Comparison of ENCODE assay signal across 13 cellular contexts in genomic region chr9:16704096-16704488, GRCh38.
DNase-seq lines count a peak whose midpoint lies in the region; ATAC-seq and TF ChIP-seq lines count a peak whose summit lies in the region.
"Had no signal": no experiment of that assay in that cellular context is flagged by ENCODE, and none has a peak within 500 bp of the region (broad histone marks: within the 10 kb centered on the region; RNA-seq: fewer than 3 reads in every experiment).

No MANE protein-coding gene starts in this region.

- H3K27me3 ChIP-seq in adipocyte (replicated peaks; ENCODE audit: control insufficient read depth, insufficient read depth, low read length) (no peaks in the 10 kb centered on the region), kidney epithelial cell (ENCODE audit: control insufficient read depth, insufficient read depth, low read length) (no peaks in the 10 kb centered on the region), subcutaneous abdominal adipose tissue (ENCODE audit: control insufficient read depth in 5 of 5, insufficient read depth in 4 of 5, low read length in 5 of 5) (no peaks in the 10 kb centered on the region)
- no peaks in the 10 kb centered on the region for H3K27me3 ChIP-seq in CD4-positive, alpha-beta T cell (ENCODE audit: control insufficient read depth, insufficient read depth, low read length)
- H3K27me3 ChIP-seq: upper lobe of left lung had no signal

- no peak for DNase-seq in HFFc6
- no peak for DNase-seq in adipocyte (ENCODE audit: low read depth)
- DNase-seq in kidney epithelial cell (ENCODE audit: low read depth): no peak
- DNase-seq in CD4-positive, alpha-beta T cell: no peak
- no peak for DNase-seq in Calu3
- DNase-seq: activated CD4-positive, alpha-beta memory T cell treated with anti-CD3 and anti-CD28 coated beads for 36 hours; activated naive CD4-positive, alpha-beta T cell treated with anti-CD3 and anti-CD28 coated beads, Interleukin-2, amount 10 ng/mL, durations not matched to agents 7 days and 5 days; NCI-H524 treated with DMSO at 0.1 percent for 48 hours; occipital lobe had no signal

- H3K4me3 ChIP-seq in adipocyte (ENCODE audit: low read length) (peak overlapping the region; percentile 81), kidney epithelial cell (ENCODE audit: low read depth, low read length) (peak overlapping the region; percentile 25), subcutaneous abdominal adipose tissue (ENCODE audit: low read depth in 1 of 5, low read length in 5 of 5) (peak overlapping the region in 1 of 5 donors; percentile 77)
- H3K4me3 ChIP-seq: upper lobe of left lung had no signal

- no TSS peak for BruUV-seq in Calu3 (replicated peaks; lab: Mats Ljungman, UMichigan)

- ATAC-seq in CD4-positive, alpha-beta T cell (ENCODE audit: poor library complexity): no peak
- no peak for ATAC-seq in GM19455 (IDR thresholded peaks at IDR 0.05; ENCODE audit: unreplicated experiment)
- no peak for ATAC-seq in GM21528 (IDR thresholded peaks at IDR 0.05; ENCODE audit: low FRiP score, unreplicated experiment)

- H3K36me3 Mint-ChIP-seq in HFFc6 (ENCODE audit: low read depth) (peaks cover 12% of the 10 kb centered on the region; the same call in 1 of the 2 replicates), Calu3 (ENCODE audit: insufficient read depth, unreplicated experiment) (no peaks in the 10 kb centered on the region)
- H3K36me3 Mint-ChIP-seq in CD4-positive, alpha-beta T cell (ENCODE audit: low read depth): no peaks in the 10 kb centered on the region
- H3K36me3 Mint-ChIP-seq: activated CD4-positive, alpha-beta memory T cell treated with anti-CD3 and anti-CD28 coated beads for 36 hours; activated naive CD4-positive, alpha-beta T cell treated with anti-CD3 and anti-CD28 coated beads, Interleukin-2, amount 10 ng/mL, durations not matched to agents 7 days and 5 days had no signal

- H3K9me3 Mint-ChIP-seq in HFFc6 (no peaks in the 10 kb centered on the region), Calu3 (ENCODE audit: low read depth, unreplicated experiment) (no peaks in the 10 kb centered on the region)
- peaks cover 4% of the 10 kb centered on the region for H3K9me3 Mint-ChIP-seq in CD4-positive, alpha-beta T cell

- H3K27me3 Mint-ChIP-seq in HFFc6 (ENCODE audit: insufficient read depth) (no peaks in the 10 kb centered on the region), Calu3 (ENCODE audit: unreplicated experiment) (no peaks in the 10 kb centered on the region)
- no peaks in the 10 kb centered on the region for H3K27me3 Mint-ChIP-seq in CD4-positive, alpha-beta T cell
- H3K27me3 Mint-ChIP-seq: activated CD4-positive, alpha-beta memory T cell treated with anti-CD3 and anti-CD28 coated beads for 36 hours; activated naive CD4-positive, alpha-beta T cell treated with anti-CD3 and anti-CD28 coated beads, Interleukin-2, amount 10 ng/mL, durations not matched to agents 7 days and 5 days had no signal

- H3K4me3 Mint-ChIP-seq in HFFc6 (peak overlapping the region; percentile 83), Calu3 (ENCODE audit: low read depth, unreplicated experiment) (no peak overlapping the region)
- H3K4me3 Mint-ChIP-seq in CD4-positive, alpha-beta T cell: no peak overlapping the region
- H3K4me3 Mint-ChIP-seq: activated CD4-positive, alpha-beta memory T cell treated with anti-CD3 and anti-CD28 coated beads for 36 hours; activated naive CD4-positive, alpha-beta T cell treated with anti-CD3 and anti-CD28 coated beads, Interleukin-2, amount 10 ng/mL, durations not matched to agents 7 days and 5 days had no signal

- peak overlapping the region; percentile 93 for H3K9ac ChIP-seq in adipocyte (ENCODE audit: low read length)
- peak overlapping the region in 2 of 5 donors; percentile 41 to 69 for H3K9ac ChIP-seq in subcutaneous abdominal adipose tissue (ENCODE audit: low read length in 5 of 5)

- H3K27ac ChIP-seq in subcutaneous abdominal adipose tissue (ENCODE audit: low read depth, low read length): peak overlapping the region; percentile 84
- H3K27ac ChIP-seq in CD4-positive, alpha-beta T cell (ENCODE audit: low read depth, low read length): no peak overlapping the region

- CTCF ChIA-PET in CD4-positive, alpha-beta T cell (lab: Charles Lee): no interaction called here
- CTCF ChIA-PET in Calu3 (lab: Charles Lee): no interaction called here

- peaks cover 74% of the 10 kb centered on the region for H3K4me1 Mint-ChIP-seq in HFFc6 (ENCODE audit: low read depth)
- H3K4me1 Mint-ChIP-seq in CD4-positive, alpha-beta T cell (ENCODE audit: low read depth): no peaks in the 10 kb centered on the region
- peaks cover 16% of the 10 kb centered on the region for H3K4me1 Mint-ChIP-seq in Calu3 (ENCODE audit: low read depth, unreplicated experiment)
- H3K4me1 Mint-ChIP-seq: activated naive CD4-positive, alpha-beta T cell treated with anti-CD3 and anti-CD28 coated beads, Interleukin-2, amount 10 ng/mL, durations not matched to agents 7 days and 5 days had no signal

- intact Hi-C loops in CD4-positive, alpha-beta T cell (cut with DNase I, micrococcal nuclease): no loop called here
- intact Hi-C loops in Calu3 (cut with micrococcal nuclease; ENCODE audit: unreplicated experiment): no loop called here

- POLR2A ChIA-PET in CD4-positive, alpha-beta T cell (lab: Charles Lee): no interaction called here

- TF ChIP-seq CTCF in HFFc6 (IDR thresholded peaks at IDR 0.05): no peak
- TF ChIP-seq CTCF in kidney epithelial cell (IDR thresholded peaks at IDR 0.05; ENCODE audit: insufficient read depth, low read length, poor library complexity, severe bottlenecking): no peak
- no peak for TF ChIP-seq CTCF in CD4-positive, alpha-beta T cell (IDR thresholded peaks at IDR 0.05)
- no peak for TF ChIP-seq CTCF in Calu3 (IDR thresholded peaks at IDR 0.05; ENCODE audit: unreplicated experiment)

- no peaks in the 10 kb centered on the region for H3K9me3 ChIP-seq in adipocyte (ENCODE audit: control insufficient read depth, low read length)
- no peaks in the 10 kb centered on the region for H3K9me3 ChIP-seq in subcutaneous abdominal adipose tissue (ENCODE audit: control insufficient read depth in 5 of 5, low read length in 5 of 5)
- H3K9me3 ChIP-seq in CD4-positive, alpha-beta T cell (ENCODE audit: control insufficient read depth, low read length): peaks cover 3% of the 10 kb centered on the region
- H3K9me3 ChIP-seq: upper lobe of left lung had no signal

- H3K36me3 ChIP-seq in adipocyte (ENCODE audit: control insufficient read depth, insufficient read depth, low read length, severe bottlenecking) (no peaks in the 10 kb centered on the region), kidney epithelial cell (ENCODE audit: control insufficient read depth, insufficient read depth, low read length) (no peaks in the 10 kb centered on the region), subcutaneous abdominal adipose tissue (ENCODE audit: control insufficient read depth in 5 of 5, insufficient read depth in 5 of 5, low read length in 5 of 5) (no peaks in the 10 kb centered on the region)
- H3K36me3 ChIP-seq: upper lobe of left lung had no signal

- H3K4me1 ChIP-seq in adipocyte (ENCODE audit: control insufficient read depth, insufficient read depth, low read length) (peaks cover 55% of the 10 kb centered on the region), subcutaneous abdominal adipose tissue (ENCODE audit: control insufficient read depth in 5 of 5, insufficient read depth in 5 of 5, low read length in 5 of 5) (peaks cover 5 to 30% (median 18%) of the 10 kb centered on the region in 5 donors)

- H3K27ac Mint-ChIP-seq in HFFc6 (peak overlapping the region; percentile 98), Calu3 (ENCODE audit: unreplicated experiment) (no peak overlapping the region)
- H3K27ac Mint-ChIP-seq in CD4-positive, alpha-beta T cell: no peak overlapping the region
- H3K27ac Mint-ChIP-seq: activated CD4-positive, alpha-beta memory T cell treated with anti-CD3 and anti-CD28 coated beads for 36 hours; activated naive CD4-positive, alpha-beta T cell treated with anti-CD3 and anti-CD28 coated beads, Interleukin-2, amount 10 ng/mL, durations not matched to agents 7 days and 5 days had no signal
